ENCODE assay signal across 9 cellular contexts in genomic region chr6:78611886-78612480, GRCh38.
A peak's percentile ranks its signal among the peaks of the same experiment; 100 is the strongest.
DNase-seq lines count a peak whose midpoint lies in the region; ATAC-seq, FAIRE-seq and TF ChIP-seq lines count a peak whose summit lies in the region.
"Had no signal": no experiment of that assay in that cellular context is flagged by ENCODE, and none has a peak within 500 bp of the region (broad histone marks: within the 10 kb centered on the region; RNA-seq: fewer than 3 reads in every experiment).

No MANE protein-coding gene starts in this region.

- TF ChIP-seq RAD21 in A549 (conservative IDR thresholded peaks at IDR 0.05 in 1 of 2, IDR thresholded peaks at IDR 0.05 in 1 of 2) = 0 out of 5 replicates have a peak, but pooled peaks of 1 of the 2 experiments have one; percentile 1

- no peak for FAIRE-seq in A549 (lab: Jason Lieb, UNC)
- FAIRE-seq in small intestine (lab: Jason Lieb, UNC) = no peak

- peak; percentile 54 to 62; a peak in 2 of 6 replicates for ATAC-seq in A549
- peak; percentile 63 for ATAC-seq in GM18502 (IDR thresholded peaks at IDR 0.05; ENCODE audit: poor library complexity, unreplicated experiment)
- no peak for ATAC-seq in GM19395 (IDR thresholded peaks at IDR 0.05; ENCODE audit: unreplicated experiment)
- ATAC-seq in GM19328 (IDR thresholded peaks at IDR 0.05; ENCODE audit: unreplicated experiment) = no peak

- H3K27me3 ChIP-seq in small intestine (ENCODE audit: control insufficient read depth in 2 of 2, insufficient read depth in 2 of 2, low read length in 2 of 2) = no peaks in the 10 kb centered on the region

- no peaks in the 10 kb centered on the region for H3K9me3 ChIP-seq in A549
- no peaks in the 10 kb centered on the region for H3K9me3 ChIP-seq in small intestine (ENCODE audit: control insufficient read depth, low read depth)

- H3K4me1 ChIP-seq in A549 (peaks cover 5% of the 10 kb centered on the region; the same call in 1 of the 3 replicates), small intestine (ENCODE audit: control insufficient read depth in 2 of 2, insufficient read depth in 1 of 2, low read depth in 1 of 2, low read length in 1 of 2) (no peaks in the 10 kb centered on the region)

- WGBS in A549 (ENCODE audit: missing lambda C conversion rate) = 53% methylated on average over 4 of the region's 4 CpGs
- 64 to 71% (median 68%) methylated on average over 4 of the region's 4 CpGs for WGBS in small intestine, 3 donors

- no peak overlapping the region for H3K4me3 ChIP-seq in A549
- H3K4me3 ChIP-seq in small intestine (ENCODE audit: low read depth in 1 of 2, low read length in 2 of 2) = no peak overlapping the region

- no peaks in the 10 kb centered on the region for H3K36me3 ChIP-seq in small intestine (ENCODE audit: control insufficient read depth in 2 of 2, insufficient read depth in 2 of 2, low read length in 2 of 2)

- TF ChIP-seq CTCF in A549 (IDR thresholded peaks at IDR 0.05) = peak; percentile 33

- no peak for TF ChIP-seq POLR2A in A549 (IDR thresholded peaks at IDR 0.05; ENCODE audit: low read length)

- POLR2A ChIA-PET in A549 (lab: Yijun Ruan, JAX) = no interaction called here

- H3K27ac ChIP-seq in A549 (no peak overlapping the region), small intestine (ENCODE audit: low read depth in 1 of 2, low read length in 1 of 2) (no peak overlapping the region)

- H3K4me2 ChIP-seq in A549 = no peak overlapping the region

- DNase-seq in A549 (ENCODE audit: low read depth in 1 of 2, low spot score in 1 of 2) (peak; percentile 18 to 47), NCI-H460 (ENCODE audit: extremely low read depth, low read depth) (peak; percentile 33), fibroblast of peridontal ligament (ENCODE audit: extremely low read depth) (peak; percentile 23), hypothalamus (lab: John Stamatoyannopoulos, UW) (no peak), small intestine (no peak)
- DNase-seq: T-helper 9 cell had no signal

- CTCF ChIA-PET in A549 (lab: Yijun Ruan, JAX) = no interaction called here

- TF ChIP-seq EP300 in A549 (IDR thresholded peaks at IDR 0.05) = no peak

TF ChIP-seq in A549, 52 proteins besides CTCF, POLR2A, EP300 and RAD21:
- TF ChIP-seq MAFK (IDR thresholded peaks at IDR 0.05; ENCODE audit: partially characterized antibody) (peak; percentile 6), EHMT2 (IDR thresholded peaks at IDR 0.05; ENCODE audit: low read depth) (no peak)

Comparison
In these comparisons a context has a peak if more than half of its experiments do, and no peak if none do; other contexts are left out.
1. ATAC-seq: peak in A549 (2 of 2) and GM18502 (single experiment); none in GM19395 (single experiment) and GM19328 (single experiment).
2. DNase-seq: peak in A549 (2 of 2), NCI-H460 (single experiment) and fibroblast of peridontal ligament (single experiment); none in hypothalamus (0 of 51) and small intestine (single experiment).